ENCODE assay signal across 12 cellular contexts in genomic region chr9:27473135-27473534, GRCh38. TPM values are rescaled to one million over a fixed set of nuclear protein-coding genes. Genes with fewer than 3 reads are reported as not detected.
DNase-seq lines count a peak whose midpoint lies in the region; ATAC-seq and TF ChIP-seq lines count a peak whose summit lies in the region.
"Had no signal": no experiment of that assay in that cellular context is flagged by ENCODE, and none has a peak within 500 bp of the region (broad histone marks: within the 10 kb centered on the region; RNA-seq: fewer than 3 reads in every experiment).

No MANE protein-coding gene starts in this region.

- no peaks in the 10 kb centered on the region for H3K27me3 ChIP-seq in GM23338 (ENCODE audit: insufficient read depth)
- H3K27me3 ChIP-seq in gastrocnemius medialis, result no peaks in the 10 kb centered on the region
- H3K27me3 ChIP-seq in A673 (replicated peaks; ENCODE audit: insufficient read depth, low read depth, low read length, poor library complexity), result no peaks in the 10 kb centered on the region

- intact Hi-C loops in gastrocnemius medialis (cut with DNase I; ENCODE audit: low total_unique reads) (loop anchor here (2.0 to 10.0 kb wide), 3 partner anchors 56 to 138 kb away; partner anchors contain the start of genes C9orf72 and MOB3B), A673 (cut with micrococcal nuclease; ENCODE audit: unreplicated experiment) (no loop called here)

- H3K4me1 ChIP-seq in GM23338 (ENCODE audit: insufficient read depth), result peaks cover 8% of the 10 kb centered on the region
- H3K4me1 ChIP-seq in gastrocnemius medialis, result peaks cover 25 to 30% of the 10 kb centered on the region in 2 donors
- H3K4me1 ChIP-seq in A673 (ENCODE audit: insufficient read depth, low read length, poor library complexity, severe bottlenecking), result no peaks in the 10 kb centered on the region

- in situ Hi-C loops in gastrocnemius medialis (cut with MboI; ENCODE audit: low sequenced_read_pairs in 4 of 4), result loop anchor here in 2 of 4 donors (10.0 to 25.0 kb wide), 2 partner anchors 48 to 89 kb away; partner anchors contain the start of gene C9orf72 (in 1 of the 2)

- TF ChIP-seq POLR2A in gastrocnemius medialis (IDR thresholded peaks at IDR 0.05), result no peak

- no peaks in the 10 kb centered on the region for H4K20me1 ChIP-seq in GM23338 (replicated peaks; ENCODE audit: insufficient read depth)

- H3K36me3 ChIP-seq in GM23338 (ENCODE audit: insufficient read depth), result no peaks in the 10 kb centered on the region
- no peaks in the 10 kb centered on the region for H3K36me3 ChIP-seq in gastrocnemius medialis
- no peaks in the 10 kb centered on the region for H3K36me3 ChIP-seq in A673 (ENCODE audit: insufficient read depth, low read length, poor library complexity, severe bottlenecking)

- H3K9me3 Mint-ChIP-seq in GM23338, result peaks cover 5% of the 10 kb centered on the region
- H3K9me3 Mint-ChIP-seq in brain, result peaks cover 3 to 7% (median 5%) of the 10 kb centered on the region in 5 experiments
- H3K9me3 Mint-ChIP-seq: HFFc6 had no signal

- H3K27ac Mint-ChIP-seq in GM23338 (0 out of 2 replicates have a peak overlapping the region, but pooled peaks have one; percentile 29), brain (peak overlapping the region; percentile 3 to 77 (median 17)), T-helper 17 cell (no peak overlapping the region)
- H3K27ac Mint-ChIP-seq: CD8-positive, alpha-beta memory T cell; HFFc6; stimulated activated naive CD8-positive, alpha-beta T cell treated with anti-CD3 and anti-CD28 coated beads, Interleukin-15, amount 100 ng/mL, for 72 hours had no signal

- ATAC-seq in GM23338, result 0 out of 3 replicates have a peak, but pooled peaks have one; percentile 18
- ATAC-seq in gastrocnemius medialis, result peak; percentile 80 to 91
- ATAC-seq in HG03196 (IDR thresholded peaks at IDR 0.05; ENCODE audit: unreplicated experiment), result no peak
- no peak for ATAC-seq in T-helper 17 cell
- ATAC-seq: stimulated activated naive CD8-positive, alpha-beta T cell treated with anti-CD3 and anti-CD28 coated beads, Interleukin-15, amount 100 ng/mL, for 72 hours had no signal

- no peaks in the 10 kb centered on the region for H3K79me2 ChIP-seq in GM23338 (replicated peaks; ENCODE audit: insufficient read depth)

- no peak overlapping the region for H3K4me2 ChIP-seq in GM23338

- POLR2A ChIA-PET in A673 (lab: Charles Lee; ENCODE audit: low non-redundant PET), result no interaction called here

- H3K36me3 Mint-ChIP-seq in GM23338 (ENCODE audit: low read depth), result peaks cover 14% of the 10 kb centered on the region
- peaks cover 33% of the 10 kb centered on the region for H3K36me3 Mint-ChIP-seq in brain
- H3K36me3 Mint-ChIP-seq in T-helper 17 cell (ENCODE audit: low read depth), result peaks cover 3% of the 10 kb centered on the region

- CTCF ChIA-PET in A673 (lab: Charles Lee), result no interaction called here

- H3K4me3 Mint-ChIP-seq in GM23338 (no peak overlapping the region), brain (peak overlapping the region in 1 of 5 experiments; percentile 55), T-helper 17 cell (no peak overlapping the region)
- H3K4me3 Mint-ChIP-seq: CD8-positive, alpha-beta memory T cell; HFFc6; stimulated activated naive CD8-positive, alpha-beta T cell treated with anti-CD3 and anti-CD28 coated beads, Interleukin-15, amount 100 ng/mL, for 72 hours had no signal

- H3K9me3 ChIP-seq in gastrocnemius medialis (no peaks in the 10 kb centered on the region), A673 (ENCODE audit: low read depth, low read length, poor library complexity, severe bottlenecking) (no peaks in the 10 kb centered on the region), T-helper 17 cell (ENCODE audit: control insufficient read depth, low read length, poor library complexity, severe bottlenecking) (no peaks in the 10 kb centered on the region)

- no peak for TF ChIP-seq CTCF in GM23338 (conservative IDR thresholded peaks at IDR 0.05; ENCODE audit: low read depth in 2 of 2)
- no peak for TF ChIP-seq CTCF in brain (conservative IDR thresholded peaks at IDR 0.05)
- TF ChIP-seq CTCF in gastrocnemius medialis (IDR thresholded peaks at IDR 0.05 in 4 of 5, conservative IDR thresholded peaks at IDR 0.05 in 1 of 5), result no peak
- no peak for TF ChIP-seq CTCF in A673 (conservative IDR thresholded peaks at IDR 0.05; ENCODE audit: low read depth, low read length)
- TF ChIP-seq CTCF in GM10266 (IDR thresholded peaks at IDR 0.05; ENCODE audit: control insufficient read depth, insufficient read depth, low read depth, missing control alignments), result no peak

- no TSS peak for BruUV-seq in A673 (replicated peaks; lab: Mats Ljungman, UMichigan)

- H3K27ac ChIP-seq in GM23338 (ENCODE audit: low read depth), result no peak overlapping the region
- H3K27ac ChIP-seq in gastrocnemius medialis, result peak overlapping the region; percentile 19 to 59 (median 52)
- H3K27ac ChIP-seq in A673 (ENCODE audit: low read depth, low read length, poor library complexity, severe bottlenecking), result no peak overlapping the region

- H3K9me2 ChIP-seq in GM23338 (ENCODE audit: insufficient read depth), result no peaks in the 10 kb centered on the region

- no peaks in the 10 kb centered on the region for H3F3A ChIP-seq in GM23338 (replicated peaks; ENCODE audit: low read depth)

- H3K4me3 ChIP-seq in GM23338 (no peak overlapping the region), gastrocnemius medialis (no peak overlapping the region), A673 (ENCODE audit: low read depth, low read length, poor library complexity, severe bottlenecking) (no peak overlapping the region)

- no peak overlapping the region for H2AFZ ChIP-seq in GM23338

- H3K27me3 Mint-ChIP-seq in GM23338 (ENCODE audit: insufficient read depth, low read depth, poor library complexity), result peaks cover 8% of the 10 kb centered on the region
- H3K27me3 Mint-ChIP-seq in brain, result no peaks in the 10 kb centered on the region
- no peaks in the 10 kb centered on the region for H3K27me3 Mint-ChIP-seq in T-helper 17 cell
- H3K27me3 Mint-ChIP-seq: stimulated activated naive CD8-positive, alpha-beta T cell treated with anti-CD3 and anti-CD28 coated beads, Interleukin-15, amount 100 ng/mL, for 72 hours had no signal

- H3K4me1 Mint-ChIP-seq in GM23338 (peaks cover 40% of the 10 kb centered on the region), brain (peaks cover 48% of the 10 kb centered on the region), T-helper 17 cell (no peaks in the 10 kb centered on the region)
- H3K4me1 Mint-ChIP-seq: CD8-positive, alpha-beta memory T cell; stimulated activated naive CD8-positive, alpha-beta T cell treated with anti-CD3 and anti-CD28 coated beads, Interleukin-15, amount 100 ng/mL, for 72 hours had no signal

- DNase-seq in GM23338 (ENCODE audit: low spot score) (no peak), islet precursor cell (peak; percentile 57), gastrocnemius medialis (peak; percentile 50 to 72), A673 (ENCODE audit: low spot score) (no peak), T-helper 17 cell (no peak), GM10266 (ENCODE audit: extremely low spot score) (no peak)
- DNase-seq: activated T-cell treated with anti-CD3 and anti-CD28 coated beads, Interleukin-2, amount 50 U/mL, for 1 hour; CD8-positive, alpha-beta memory T cell; HFFc6; stimulated activated naive CD8-positive, alpha-beta T cell treated with anti-CD3 and anti-CD28 coated beads, Interleukin-15, amount 100 ng/mL, for 72 hours had no signal

TF ChIP-seq in GM23338, 12 proteins besides CTCF, POLR2A, EP300 and RAD21 (continues in another document):
- TF ChIP-seq REST (IDR thresholded peaks at IDR 0.05; ENCODE audit: unreplicated experiment) (no peak), ETS1 (IDR thresholded peaks at IDR 0.05) (no peak)

RNA-seq across cellular contexts. Expression of gene IFNK, which starts 51.0 kb away (rescaled TPM):
- not detected in 2 replicates for total RNA-seq in GM23338 (2014; rRNA removed; shearing (Covaris generic))
- polyA plus RNA-seq in GM23338 (2016; fragmentation: Nextera tagmentation; extraction: Ambion mirVana) (not detected in 2 replicates), brain (ENCODE audit: insufficient read depth, low read depth, low replicate concordance) (not detected)
- total RNA-seq in gastrocnemius medialis (not detected), A673 (2021) (not detected in 2 replicates), T-helper 17 cell (not detected)
- total RNA-seq: CD8-positive, alpha-beta memory T cell; HFFc6 had no signal
- polyA plus RNA-seq: CD8-positive, alpha-beta memory T cell had no signal

RNA-seq across cellular contexts. Expression of gene MOB3B, which starts 56.5 kb away (rescaled TPM):
- 12.1 and 12.4 TPM in 2 replicates for total RNA-seq in GM23338 (2014; rRNA removed; shearing (Covaris generic))
- polyA plus RNA-seq in GM23338 (2016; fragmentation: Nextera tagmentation; extraction: Ambion mirVana) (7.6 and 8.1 TPM in 2 replicates), brain (ENCODE audit: insufficient read depth, low read depth, low replicate concordance) (4.4 TPM)
- total RNA-seq in gastrocnemius medialis (10 to 100 TPM in 3 of 4 donors, 1 to 10 TPM in 1; 3.4 to 16.3 (median 12.7) TPM), A673 (2021) (0.19 and 0.31 TPM in 2 replicates), T-helper 17 cell (under 1 TPM; 0.42 to 0.57 TPM)
- total RNA-seq: HFFc6 had no signal

Comparison
In these comparisons a context has a peak if more than half of its experiments do, and no peak if none do; other contexts are left out.
1. ATAC-seq: peak in GM23338 (single experiment) and gastrocnemius medialis (2 of 2); none in HG03196 (single experiment) and T-helper 17 cell (single experiment).
2. DNase-seq: peak in islet precursor cell (single experiment) and gastrocnemius medialis (2 of 2); none in GM23338 (single experiment), A673 (single experiment), T-helper 17 cell (0 of 3) and GM10266 (single experiment).
3. H3K27ac ChIP-seq: peak in gastrocnemius medialis (4 of 4); none in GM23338 (single experiment) and A673 (single experiment).